In the genomic region with DNA sequence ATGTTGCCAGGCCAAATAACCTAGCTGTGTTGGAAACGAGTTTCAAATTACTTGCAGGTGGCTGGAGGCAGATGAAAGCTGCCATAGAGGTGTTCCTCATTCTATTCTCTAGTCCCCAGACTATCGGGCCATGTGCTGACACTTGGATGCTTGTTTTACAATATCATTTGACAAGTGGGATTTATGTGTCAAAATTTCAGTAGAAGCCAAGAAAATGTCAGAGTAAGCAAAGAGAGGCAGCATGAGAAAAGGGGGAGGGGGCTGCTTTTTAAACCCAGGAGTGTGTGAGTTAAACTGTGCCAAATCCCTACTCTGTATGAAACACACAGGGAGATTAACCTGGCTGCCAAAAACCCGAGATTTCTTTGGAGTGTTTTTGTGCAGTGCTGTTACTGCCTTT, we compare ENCODE assay signal across 21 cellular contexts.
"Had no signal": no experiment of that assay in that cellular context is flagged by ENCODE, and none has a peak within 500 bp of the region (broad histone marks: within the 10 kb centered on the region; RNA-seq: fewer than 3 reads in every experiment).

No MANE protein-coding gene starts in this region.

- H3K4me1 ChIP-seq: gastrocnemius medialis, right atrium auricular region, sigmoid colon, transverse colon had no signal

- H3K27ac ChIP-seq: dorsolateral prefrontal cortex, gastrocnemius medialis, neutrophil, right atrium auricular region, sigmoid colon, skin epidermis, stomach, thoracic aorta, transverse colon had no signal

- H3K36me3 ChIP-seq: gastrocnemius medialis, neutrophil, right atrium auricular region, sigmoid colon, stomach, thoracic aorta, transverse colon had no signal

- H3K36me3 Mint-ChIP-seq: immature natural killer cell, naive B cell had no signal

- DNase-seq: cortex of kidney; dorsolateral prefrontal cortex; effector CD8-positive, alpha-beta T cell; gastrocnemius medialis; immature natural killer cell; mesendoderm; naive B cell; nephron progenitor cell; posterior cingulate gyrus; sigmoid colon; stimulated activated CD4-positive, alpha-beta T cell treated with anti-CD3 and anti-CD28 coated beads, Interleukin-12 subunit alpha, Interleukin-12 subunit beta, amount 100 ng/mL, for 4 hours; stimulated activated naive CD4-positive, alpha-beta T cell; stomach; substantia nigra; transverse colon had no signal

- ATAC-seq: esophagus mucosa, gastrocnemius medialis had no signal

- H3K27ac Mint-ChIP-seq: immature natural killer cell, naive B cell, nephron progenitor cell had no signal

- H3K9me3 ChIP-seq: gastrocnemius medialis, neutrophil, right atrium auricular region, sigmoid colon, stomach, thoracic aorta, transverse colon had no signal

- H3K27me3 ChIP-seq: dorsolateral prefrontal cortex, gastrocnemius medialis, neutrophil, right atrium auricular region, sigmoid colon, stomach, transverse colon had no signal

- H3K4me3 Mint-ChIP-seq: immature natural killer cell, naive B cell, nephron progenitor cell had no signal

- FAIRE-seq: keratinocyte had no signal

- H3K9me3 Mint-ChIP-seq: nephron progenitor cell had no signal

- H3K4me1 Mint-ChIP-seq: immature natural killer cell, naive B cell had no signal

- H3K4me3 ChIP-seq: dorsolateral prefrontal cortex, gastrocnemius medialis, right atrium auricular region, sigmoid colon, skin epidermis, stomach, thoracic aorta, transverse colon had no signal
